In the genomic region with DNA sequence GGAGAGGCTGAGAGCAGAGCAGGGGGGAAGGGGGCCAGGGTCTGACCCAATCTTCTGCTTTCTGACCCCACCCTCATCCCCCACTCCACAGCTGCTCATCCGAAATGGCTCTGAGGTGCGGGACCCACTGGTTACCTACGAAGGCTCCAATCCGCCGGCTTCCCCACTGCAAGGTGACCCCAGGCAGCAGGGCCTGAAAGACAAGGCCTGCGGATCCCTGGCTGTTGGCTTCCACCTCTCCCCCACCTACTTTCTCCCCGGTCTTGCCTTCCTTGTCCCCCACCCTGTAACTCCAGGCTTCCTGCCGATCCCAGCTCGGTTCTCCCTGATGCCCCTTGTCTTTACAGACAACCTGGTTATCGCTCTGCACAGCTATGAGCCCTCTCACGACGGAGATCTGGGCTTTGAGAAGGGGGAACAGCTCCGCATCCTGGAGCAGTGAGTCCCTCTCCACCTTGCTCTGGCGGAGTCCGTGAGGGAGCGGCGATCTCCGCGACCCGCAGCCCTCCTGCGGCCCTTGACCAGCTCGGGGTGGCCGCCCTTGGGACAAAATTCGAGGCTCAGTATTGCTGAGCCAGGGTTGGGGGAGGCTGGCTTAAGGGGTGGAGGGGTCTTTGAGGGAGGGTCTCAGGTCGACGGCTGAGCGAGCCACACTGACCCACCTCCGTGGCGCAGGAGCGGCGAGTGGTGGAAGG, we compare ENCODE assay signal across 8 cellular contexts. TPM values are rescaled to one million over a fixed set of nuclear protein-coding genes. Genes with fewer than 3 reads are reported as not detected.
DNase-seq lines count a peak whose midpoint lies in the region; ATAC-seq and TF ChIP-seq lines count a peak whose summit lies in the region.
"Had no signal": no experiment of that assay in that cellular context is flagged by ENCODE, and none has a peak within 500 bp of the region (broad histone marks: within the 10 kb centered on the region; RNA-seq: fewer than 3 reads in every experiment).

No MANE protein-coding gene starts in this region.

- ATAC-seq in activated naive CD4-positive, alpha-beta T cell treated with anti-CD3 and anti-CD28 coated beads, Interleukin-2, amount 50 U/mL, for 72 hours, result no peak
- ATAC-seq in HG03196 (IDR thresholded peaks at IDR 0.05; ENCODE audit: unreplicated experiment) (no peak), HG03460 (IDR thresholded peaks at IDR 0.05; ENCODE audit: unreplicated experiment) (no peak)

- no peaks in the 10 kb centered on the region for H3K36me3 ChIP-seq in testis (ENCODE audit: low read depth, missing control alignments)
- H3K36me3 ChIP-seq: breast epithelium had no signal

- DNase-seq in activated naive CD4-positive, alpha-beta T cell treated with anti-CD3 and anti-CD28 coated beads, Interleukin-2, amount 50 U/mL, for 16 hours, result no peak
- DNase-seq in activated naive CD4-positive, alpha-beta T cell treated with anti-CD3 and anti-CD28 coated beads, Interleukin-2, amount 50 U/mL, for 72 hours (ENCODE audit: low spot score in 2 of 2), result no peak
- DNase-seq in testis, result no peak

- no peak overlapping the region for H3K27ac ChIP-seq in testis
- H3K27ac ChIP-seq: breast epithelium had no signal

- peak overlapping the region; percentile 19 to 36 for H3K4me3 ChIP-seq in testis

- TF ChIP-seq POLR2A in testis (IDR thresholded peaks at IDR 0.05), result no peak

- intact Hi-C loops in testis (cut with DNase I; ENCODE audit: low total_unique reads), result no loop called here

- peak overlapping the region; percentile 98 for H3K27ac Mint-ChIP-seq in activated naive CD4-positive, alpha-beta T cell treated with anti-CD3 and anti-CD28 coated beads, Interleukin-2, amount 50 U/mL, for 24 hours
- H3K27ac Mint-ChIP-seq in activated naive CD4-positive, alpha-beta T cell treated with anti-CD3 and anti-CD28 coated beads, Interleukin-2, amount 50 U/mL, for 72 hours, result peak overlapping the region; percentile 82 to 88

- 40 to 60% methylated on average over 23 to 31 of the region's 31 CpGs for WGBS in testis, 2 donors

- no peaks in the 10 kb centered on the region for H3K27me3 Mint-ChIP-seq in activated naive CD4-positive, alpha-beta T cell treated with anti-CD3 and anti-CD28 coated beads, Interleukin-2, amount 50 U/mL, for 24 hours

- H3K4me3 Mint-ChIP-seq in activated naive CD4-positive, alpha-beta T cell treated with anti-CD3 and anti-CD28 coated beads, Interleukin-2, amount 50 U/mL, for 24 hours, result peak overlapping the region; percentile 86
- H3K4me3 Mint-ChIP-seq: neural crest cell had no signal

- TF ChIP-seq CTCF in testis (IDR thresholded peaks at IDR 0.05), result no peak

- no peaks in the 10 kb centered on the region for H3K4me1 ChIP-seq in testis
- H3K4me1 ChIP-seq: breast epithelium had no signal

- no peaks in the 10 kb centered on the region for H3K9me3 Mint-ChIP-seq in activated naive CD4-positive, alpha-beta T cell treated with anti-CD3 and anti-CD28 coated beads, Interleukin-2, amount 50 U/mL, for 24 hours
- H3K9me3 Mint-ChIP-seq in activated naive CD4-positive, alpha-beta T cell treated with anti-CD3 and anti-CD28 coated beads, Interleukin-2, amount 50 U/mL, for 72 hours, result no peaks in the 10 kb centered on the region
- H3K9me3 Mint-ChIP-seq: neural crest cell had no signal

- H3K4me1 Mint-ChIP-seq in activated naive CD4-positive, alpha-beta T cell treated with anti-CD3 and anti-CD28 coated beads, Interleukin-2, amount 50 U/mL, for 24 hours, result peaks cover 78% of the 10 kb centered on the region

- H3K36me3 Mint-ChIP-seq in activated naive CD4-positive, alpha-beta T cell treated with anti-CD3 and anti-CD28 coated beads, Interleukin-2, amount 50 U/mL, for 24 hours, result peaks cover 11% of the 10 kb centered on the region
- H3K36me3 Mint-ChIP-seq in activated naive CD4-positive, alpha-beta T cell treated with anti-CD3 and anti-CD28 coated beads, Interleukin-2, amount 50 U/mL, for 72 hours, result peaks cover 9 to 50% of the 10 kb centered on the region in 2 donors

- H3K9me3 ChIP-seq in testis, result no peaks in the 10 kb centered on the region
- H3K9me3 ChIP-seq: breast epithelium had no signal

- H3K27me3 ChIP-seq in testis, result no peaks in the 10 kb centered on the region

RNA-seq across cellular contexts. Expression of a gene that starts 17.1 kb away (rescaled TPM):
- 100 to 1,000 TPM; 185 to 200 TPM for total RNA-seq in activated naive CD4-positive, alpha-beta T cell treated with anti-CD3 and anti-CD28 coated beads, Interleukin-2, amount 50 U/mL, for 72 hours
- 10 to 100 TPM; 83.1 to 99.2 TPM for total RNA-seq in testis
- 91.6 TPM for polyA plus RNA-seq in testis (ENCODE audit: insufficient read depth, low read depth, low replicate concordance)

RNA-seq across cellular contexts. Expression of a gene that starts 23.7 kb away (rescaled TPM):
- total RNA-seq in activated naive CD4-positive, alpha-beta T cell treated with anti-CD3 and anti-CD28 coated beads, Interleukin-2, amount 50 U/mL, for 72 hours, result 100 to 1,000 TPM; 208 to 284 TPM
- total RNA-seq in testis, result 1 to 10 TPM in 1 of 2 donors, under 1 TPM in 1; 0.79 to 3.2 TPM
- polyA plus RNA-seq in testis (ENCODE audit: insufficient read depth, low read depth, low replicate concordance), result 4.3 TPM
- total RNA-seq: neural crest cell had no signal

RNA-seq across cellular contexts. Expression of a gene that starts 27.8 kb away (rescaled TPM):
- total RNA-seq in activated naive CD4-positive, alpha-beta T cell treated with anti-CD3 and anti-CD28 coated beads, Interleukin-2, amount 50 U/mL, for 72 hours, result 1 to 10 TPM in 1 of 2 donors, under 1 TPM in 1; 0.66 to 1.1 TPM
- total RNA-seq in testis, result 1 to 10 TPM in 1 of 2 donors, under 1 TPM in 1; 0.99 to 1.6 TPM
- 1.6 TPM for polyA plus RNA-seq in testis (ENCODE audit: insufficient read depth, low read depth, low replicate concordance)

RNA-seq across cellular contexts. Expression of a gene that starts 52.6 kb away (rescaled TPM):
- 100 to 1,000 TPM; 273 to 295 TPM for total RNA-seq in activated naive CD4-positive, alpha-beta T cell treated with anti-CD3 and anti-CD28 coated beads, Interleukin-2, amount 50 U/mL, for 72 hours
- total RNA-seq in testis, result 100 to 1,000 TPM in 1 of 2 donors, 10 to 100 TPM in 1; 97.7 to 140 TPM
- 140 TPM for polyA plus RNA-seq in testis (ENCODE audit: insufficient read depth, low read depth, low replicate concordance)

RNA-seq across cellular contexts. Expression of a gene that starts 52.6 kb away (rescaled TPM):
- total RNA-seq in activated naive CD4-positive, alpha-beta T cell treated with anti-CD3 and anti-CD28 coated beads, Interleukin-2, amount 50 U/mL, for 72 hours, result 10 to 100 TPM in 1 of 2 donors, 1 to 10 TPM in 1; 7.0 to 10.7 TPM
- total RNA-seq in testis, result 10 to 100 TPM; 35.9 to 58.3 TPM
- 31.8 TPM for polyA plus RNA-seq in testis (ENCODE audit: insufficient read depth, low read depth, low replicate concordance)

Comparison
In these comparisons a context has a peak if more than half of its experiments do, and no peak if none do; other contexts are left out.
1. RNA of a gene that starts 23.7 kb away (total RNA-seq): 208 to 284 TPM in activated naive CD4-positive, alpha-beta T cell treated with anti-CD3 and anti-CD28 coated beads, Interleukin-2, amount 50 U/mL, for 72 hours; 0.79 to 3.2 TPM in testis; every median in the first group is over 10 times any median in the second.